Comparison of ENCODE assay signal across 35 cellular contexts in the genomic region with DNA sequence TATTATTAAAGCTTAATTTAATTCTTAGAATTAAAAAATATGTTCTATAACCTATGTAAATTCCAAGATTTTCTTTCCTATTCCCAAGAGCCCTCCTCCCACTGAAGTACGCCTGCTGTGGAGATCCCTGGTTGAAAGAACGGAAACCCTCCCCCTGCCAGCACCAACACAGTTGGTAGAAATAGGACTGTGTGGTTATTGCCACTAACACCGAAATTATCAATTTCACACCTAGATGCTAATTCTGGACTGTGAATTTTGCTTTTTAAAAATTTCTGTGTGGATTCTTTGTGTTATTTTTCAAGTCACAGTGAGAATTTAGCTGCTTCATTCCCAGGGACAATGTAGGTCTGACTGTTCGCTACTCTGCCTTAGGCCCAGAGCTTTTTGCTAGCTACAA.
"Had no signal": no experiment of that assay in that cellular context is flagged by ENCODE, and none has a peak within 500 bp of the region (broad histone marks: within the 10 kb centered on the region; RNA-seq: fewer than 3 reads in every experiment).

No MANE protein-coding gene starts in this region.

- H3K27me3 ChIP-seq: MG63 had no signal

- DNase-seq: Karpas-422, Kasumi-1, MG63, MM.1S, MV-4-11, NCI-H1048, NCI-H1092, NCI-H1092 treated with DMSO at 0.1 percent for 48 hours, NCI-H1105, NCI-H1105 treated with DMSO at 0.1 percent for 48 hours, NCI-H1417, NCI-H1417 treated with DMSO at 0.1 percent for 48 hours, NCI-H1436, NCI-H1436 treated with DMSO at 0.1 percent for 48 hours, NCI-H146, NCI-H1694, NCI-H1694 treated with DMSO at 0.1 percent for 48 hours, NCI-H187, NCI-H187 treated with DMSO at 0.1 percent for 48 hours, NCI-H1930, NCI-H2029, NCI-H2029 treated with DMSO at 0.1 percent for 48 hours, NCI-H2081, NCI-H2081 treated with DMSO at 0.1 percent for 48 hours, NCI-H2107, NCI-H2171, NCI-H2171 treated with DMSO at 0.1 percent for 48 hours, NCI-H2227 treated with DMSO at 0.1 percent for 48 hours, NCI-H226, NCI-H345, NCI-H446, NCI-H446 treated with DMSO at 0.1 percent for 48 hours, NCI-H510A, NCI-H510A treated with DMSO at 0.1 percent for 48 hours, NCI-H524 had no signal

- H3K9me3 ChIP-seq: MG63 had no signal

- H3K36me3 ChIP-seq: MG63 had no signal

- H3K4me3 ChIP-seq: MG63 had no signal
